Comparison of ENCODE assay signal across 8 cellular contexts in the genomic region with DNA sequence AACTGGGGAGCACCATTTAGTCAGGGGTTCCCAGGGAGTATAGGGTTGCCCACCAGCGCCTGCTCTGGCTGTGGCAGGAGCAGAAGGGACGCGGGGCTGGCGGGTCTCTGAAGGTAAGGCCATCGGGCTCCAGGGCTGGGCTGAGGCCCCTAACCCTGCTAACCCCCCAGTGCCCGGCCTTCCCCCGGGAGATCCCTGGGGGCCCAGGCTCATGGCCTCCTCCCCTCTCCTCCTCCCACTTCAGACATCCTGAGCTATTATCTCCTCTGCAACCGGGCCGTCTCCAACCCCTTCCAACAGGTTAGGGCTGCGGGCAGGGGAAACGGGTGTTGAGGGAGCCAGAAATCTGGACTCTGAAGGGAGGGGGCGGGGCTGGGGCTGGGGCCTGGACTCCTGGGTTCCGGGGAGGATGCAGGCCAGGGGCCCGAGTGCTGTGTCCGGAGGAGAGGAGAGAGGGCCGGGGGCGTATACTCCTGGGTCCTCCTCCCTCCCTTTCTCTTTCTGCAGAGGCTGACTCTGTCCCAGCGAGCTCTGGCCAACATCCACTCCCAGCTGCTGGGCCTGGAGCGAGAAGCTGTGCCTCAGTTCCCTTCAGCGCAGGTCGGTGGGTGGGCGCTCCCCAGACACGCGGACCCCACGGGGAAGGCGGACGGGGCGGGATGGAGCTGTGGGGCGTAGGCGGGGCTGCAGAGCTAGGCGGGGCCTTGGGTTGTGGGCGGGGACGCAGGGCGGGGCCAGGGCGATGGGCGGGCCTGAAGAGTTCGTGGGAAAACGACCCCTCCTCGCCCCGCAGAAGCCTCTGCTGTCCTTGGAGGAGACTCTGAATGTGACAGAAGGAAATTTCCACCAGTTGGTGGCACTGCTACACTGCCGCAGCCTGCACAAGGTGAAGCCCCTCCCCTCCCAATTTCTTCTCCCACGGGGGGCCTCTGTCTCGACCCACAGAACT. TPM values are rescaled to one million over a fixed set of nuclear protein-coding genes. Genes with fewer than 3 reads are reported as not detected.
DNase-seq lines count a peak whose midpoint lies in the region; ATAC-seq, FAIRE-seq and TF ChIP-seq lines count a peak whose summit lies in the region.

No MANE protein-coding gene starts in this region.

- 4% methylated on average over 40 of the region's 43 CpGs for WGBS in prostate gland

- TF ChIP-seq POLR2A in prostate gland (IDR thresholded peaks at IDR 0.05), result no peak

- DNase-seq in D721Med (ENCODE audit: insufficient read length, low spot score) (peak; percentile 77), NAMALWA (ENCODE audit: low spot score) (peak; percentile 58), germinal center (ENCODE audit: low spot score) (peak; percentile 67), prostate gland (ENCODE audit: low spot score) (peak; percentile 37), RKO (ENCODE audit: low spot score) (no peak)
- peak; percentile 47 for DNase-seq in activated T-cell treated with anti-CD3 and anti-CD28 coated beads, Interleukin-2, amount 50 U/mL, for 4 hours
- DNase-seq in effector CD4-positive, alpha-beta T cell, result no peak

- intact Hi-C loops in prostate gland (cut with DNase I), result no loop called here

- H3K36me3 Mint-ChIP-seq in activated T-cell treated with anti-CD3 and anti-CD28 coated beads, Interleukin-2, amount 50 U/mL, for 4 hours (ENCODE audit: insufficient read depth), result no peaks in the 10 kb centered on the region

- no peaks in the 10 kb centered on the region for H3K9me3 ChIP-seq in prostate gland

- H3K36me3 ChIP-seq in prostate gland, result no peaks in the 10 kb centered on the region

- H3K27me3 ChIP-seq in prostate gland (replicated peaks; ENCODE audit: insufficient read depth), result no peaks in the 10 kb centered on the region

- peak overlapping the region; percentile 50 to 67 for H3K27ac ChIP-seq in prostate gland

- H3K4me3 ChIP-seq in prostate gland, result peak overlapping the region; percentile 12 to 23

- peaks cover 18% of the 10 kb centered on the region for H3K4me1 Mint-ChIP-seq in activated T-cell treated with anti-CD3 and anti-CD28 coated beads, Interleukin-2, amount 50 U/mL, for 4 hours (ENCODE audit: low read depth)

- H3K4me1 ChIP-seq in prostate gland (replicated peaks), result peaks cover 7% of the 10 kb centered on the region

- TF ChIP-seq CTCF in D721Med (IDR thresholded peaks at IDR 0.05; ENCODE audit: insufficient read depth, missing control alignments), result peak; percentile 46
- peak in 1 of 4 experiments; percentile 38 for TF ChIP-seq CTCF in prostate gland (IDR thresholded peaks at IDR 0.05)

- peak overlapping the region; percentile 21 for H3K4me3 Mint-ChIP-seq in activated T-cell treated with anti-CD3 and anti-CD28 coated beads, Interleukin-2, amount 50 U/mL, for 4 hours

- no peaks in the 10 kb centered on the region for H3K9me3 Mint-ChIP-seq in activated T-cell treated with anti-CD3 and anti-CD28 coated beads, Interleukin-2, amount 50 U/mL, for 4 hours

- ATAC-seq in activated T-cell treated with anti-CD3 and anti-CD28 coated beads, Interleukin-2, amount 50 U/mL, for 4 hours, result peak; percentile 69 to 82
- no peak for ATAC-seq in GM21390 (IDR thresholded peaks at IDR 0.05; ENCODE audit: unreplicated experiment)

- peaks cover 24% of the 10 kb centered on the region for H3K27me3 Mint-ChIP-seq in activated T-cell treated with anti-CD3 and anti-CD28 coated beads, Interleukin-2, amount 50 U/mL, for 4 hours (ENCODE audit: low read depth)

- no peak for FAIRE-seq in D721Med (lab: Jason Lieb, UNC)

RNA-seq across cellular contexts. Expression of gene TTYH1, which starts 15.3 kb away (rescaled TPM):
- under 1 TPM in 1 of 3 donors, not detected in 2; 0.46 TPM for total RNA-seq in activated T-cell treated with anti-CD3 and anti-CD28 coated beads, Interleukin-2, amount 50 U/mL, for 4 hours
- total RNA-seq in prostate gland, result 100 to 1,000 TPM in 1 of 2 donors, 1 to 10 TPM in 1; 1.8 to 136 TPM

RNA-seq across cellular contexts. Expression of gene LENG8, which starts 18.4 kb away (rescaled TPM):
- total RNA-seq in activated T-cell treated with anti-CD3 and anti-CD28 coated beads, Interleukin-2, amount 50 U/mL, for 4 hours, result 100 to 1,000 TPM; 138 to 157 (median 145) TPM
- 100 to 1,000 TPM; 111 to 292 TPM for total RNA-seq in prostate gland

RNA-seq across cellular contexts. Expression of gene LENG9, which starts 33.0 kb away (rescaled TPM):
- total RNA-seq in activated T-cell treated with anti-CD3 and anti-CD28 coated beads, Interleukin-2, amount 50 U/mL, for 4 hours, result 1 to 10 TPM; 4.8 to 5.4 (median 5.2) TPM
- total RNA-seq in prostate gland, result 10 to 100 TPM; 18.6 to 22.2 TPM

RNA-seq across cellular contexts. Expression of gene CDC42EP5, which starts 42.5 kb away (rescaled TPM):
- total RNA-seq in activated T-cell treated with anti-CD3 and anti-CD28 coated beads, Interleukin-2, amount 50 U/mL, for 4 hours, result under 1 TPM in 1 of 3 donors, not detected in 2; 0.30 TPM
- total RNA-seq in prostate gland, result 100 to 1,000 TPM; 102 to 193 TPM

Comparison
In these comparisons a context has a peak if more than half of its experiments do, and no peak if none do; other contexts are left out.
1. DNase-seq: peak in D721Med (single experiment), NAMALWA (single experiment), activated T-cell treated with anti-CD3 and anti-CD28 coated beads, Interleukin-2, amount 50 U/mL, for 4 hours (single experiment), germinal center (single experiment) and prostate gland (single experiment); none in effector CD4-positive, alpha-beta T cell (single experiment) and RKO (single experiment).